8 cellular contexts compared by ENCODE assay signal in genomic region chr4:26858035-26858918, GRCh38. TPM values are rescaled to one million over a fixed set of nuclear protein-coding genes. Genes with fewer than 3 reads are reported as not detected.
A peak's percentile ranks its signal among the peaks of the same experiment; 100 is the strongest.
DNase-seq lines count a peak whose midpoint lies in the region; TF ChIP-seq lines count a peak whose summit lies in the region.

No MANE protein-coding gene starts in this region.

- H3K4me1 ChIP-seq in skeletal muscle tissue (ENCODE audit: control insufficient read depth in 3 of 3, insufficient read depth in 3 of 3, low read length in 3 of 3), result peaks cover 24 to 40% (median 28%) of the 10 kb centered on the region in 3 donors

- TF ChIP-seq CTCF in foreskin fibroblast (IDR thresholded peaks at IDR 0.05; ENCODE audit: low read depth, low read length), result no peak

- H3K27ac ChIP-seq in SK-N-MC (no peak overlapping the region), skeletal muscle tissue (ENCODE audit: low read depth, low read length) (peak overlapping the region; percentile 84)

- H3K9me3 ChIP-seq in SK-N-MC (ENCODE audit: low read depth, low read length) (no peaks in the 10 kb centered on the region), skeletal muscle tissue (ENCODE audit: control insufficient read depth in 3 of 3, low read length in 3 of 3) (no peaks in the 10 kb centered on the region)

- CTCF ChIA-PET in HEK293T (lab: Yijun Ruan, JAX), result interaction anchor here (0.7 kb wide), 1 partner anchor 135 kb away, joined by 3 read pairs; no protein-coding TSS in a partner anchor

- H3K36me3 ChIP-seq in SK-N-MC (ENCODE audit: insufficient read depth, low read length), result no peaks in the 10 kb centered on the region
- no peaks in the 10 kb centered on the region for H3K36me3 ChIP-seq in skeletal muscle tissue (ENCODE audit: control insufficient read depth in 3 of 3, insufficient read depth in 3 of 3, low read length in 3 of 3)

- POLR2A ChIA-PET in HEK293T (lab: Yijun Ruan, JAX), result interaction anchor here (0.6 to 1.0 kb wide), 4 partner anchors 70 to 151 kb away, joined by 3 read pairs; no protein-coding TSS in a partner anchor

- peak overlapping the region; percentile 86 for H3K4me3 ChIP-seq in SK-N-MC
- peak overlapping the region; percentile 69 to 88 for H3K4me3 ChIP-seq in foreskin fibroblast (ENCODE audit: low read depth in 1 of 2, low read length in 2 of 2)
- H3K4me3 ChIP-seq in skeletal muscle tissue (ENCODE audit: low read length in 3 of 3), result peak overlapping the region; percentile 85 to 96 (median 94)

- DNase-seq in NCI-H2107 treated with DMSO at 0.1 percent for 48 hours (lab: John Stamatoyannopoulos, UW; ENCODE audit: unreplicated experiment) (peak; percentile 20), NCI-H2107 (lab: John Stamatoyannopoulos, UW) (no peak), SK-N-MC (ENCODE audit: low read depth, low spot score) (no peak), foreskin fibroblast (no peak), HEK293T (ENCODE audit: extremely low spot score) (no peak), NCI-H1105 (lab: John Stamatoyannopoulos, UW) (no peak), NCI-H146 (lab: John Stamatoyannopoulos, UW) (no peak)

- H3K27me3 ChIP-seq in skeletal muscle tissue (ENCODE audit: control insufficient read depth in 3 of 3, insufficient read depth in 3 of 3, low read length in 3 of 3), result no peaks in the 10 kb centered on the region

- H3K9ac ChIP-seq in SK-N-MC (ENCODE audit: insufficient read length) (peak overlapping the region; percentile 71), skeletal muscle tissue (ENCODE audit: low read depth in 1 of 3, low read length in 3 of 3) (peak overlapping the region; percentile 75 to 89 (median 87))

TF ChIP-seq in HEK293T, 16 proteins besides CTCF, POLR2A, EP300 and RAD21:
- TF ChIP-seq ZNF384 (IDR thresholded peaks at IDR 0.05), result no peak
- no peak for TF ChIP-seq PKNOX1 (IDR thresholded peaks at IDR 0.05)
- TF ChIP-seq NFRKB (IDR thresholded peaks at IDR 0.05), result no peak
- no peak for TF ChIP-seq TARDBP (IDR thresholded peaks at IDR 0.05)
- no peak for TF ChIP-seq CTBP1 (IDR thresholded peaks at IDR 0.05; ENCODE audit: borderline replicate concordance)
- TF ChIP-seq FOXK2 (IDR thresholded peaks at IDR 0.05), result no peak
- no peak for TF ChIP-seq ELF4 (IDR thresholded peaks at IDR 0.05)
- TF ChIP-seq ARNT (IDR thresholded peaks at IDR 0.05), result no peak
- TF ChIP-seq SP1 (IDR thresholded peaks at IDR 0.05), result no peak
- TF ChIP-seq L3MBTL2 (conservative IDR thresholded peaks at IDR 0.05), result no peak
- no peak for TF ChIP-seq LEF1 (IDR thresholded peaks at IDR 0.05; ENCODE audit: borderline replicate concordance)
- TF ChIP-seq SUZ12 (IDR thresholded peaks at IDR 0.05), result no peak
- no peak for TF ChIP-seq HDGF (IDR thresholded peaks at IDR 0.05; ENCODE audit: borderline replicate concordance)
- no peak for TF ChIP-seq FOXM1 (IDR thresholded peaks at IDR 0.05; ENCODE audit: borderline replicate concordance)
- no peak for TF ChIP-seq FOXA1 (IDR thresholded peaks at IDR 0.05)
- TF ChIP-seq BHLHE40 (IDR thresholded peaks at IDR 0.05; ENCODE audit: borderline replicate concordance), result no peak

RNA-seq across cellular contexts. Expression of gene STIM2, which starts 2.4 kb away (rescaled TPM):
- 16.2 TPM for total RNA-seq in skeletal muscle tissue
